In genomic region chr7:12494354-12495024, GRCh38 we compare ENCODE assay signal across 23 cellular contexts.
DNase-seq lines count a peak whose midpoint lies in the region; ATAC-seq, FAIRE-seq and TF ChIP-seq lines count a peak whose summit lies in the region.
"Had no signal": no experiment of that assay in that cellular context is flagged by ENCODE, and none has a peak within 500 bp of the region (broad histone marks: within the 10 kb centered on the region; RNA-seq: fewer than 3 reads in every experiment).

No MANE protein-coding gene starts in this region.

- no peaks in the 10 kb centered on the region for H3K27me3 ChIP-seq in DOHH2 (ENCODE audit: control insufficient read depth, low read length)
- H3K27me3 ChIP-seq: uterus had no signal

- ATAC-seq in stimulated activated naive CD8-positive, alpha-beta T cell treated with anti-CD3 and anti-CD28 coated beads, Interleukin-15, Interleukin-2, amounts not matched to agents 100 U/mL and 50 U/mL, for 24 hours, result no peak
- ATAC-seq in HG02759 (IDR thresholded peaks at IDR 0.05; ENCODE audit: unreplicated experiment), result no peak
- ATAC-seq: activated naive CD4-positive, alpha-beta T cell treated with anti-CD3 and anti-CD28 coated beads, Interleukin-2, amount 50 U/mL, for 72 hours; psoas muscle had no signal

- H3K4me3 ChIP-seq in DOHH2 (ENCODE audit: low read length) (no peak overlapping the region), fibroblast of mammary gland (ENCODE audit: control insufficient read depth, low read depth, low read length) (no peak overlapping the region)
- H3K4me3 ChIP-seq: coronary artery, psoas muscle, smooth muscle cell, uterus had no signal

- DNase-seq in HTR-8/SVneo (ENCODE audit: insufficient read length, low spot score) (no peak), OCI-M1 (lab: John Stamatoyannopoulos, UW) (peak; percentile 3), fibroblast of mammary gland (ENCODE audit: low read depth) (no peak), D721Med (ENCODE audit: insufficient read length, low spot score) (no peak), NCI-H2227 treated with DMSO at 0.1 percent for 48 hours (lab: John Stamatoyannopoulos, UW) (no peak)
- DNase-seq in stimulated activated naive CD8-positive, alpha-beta T cell treated with anti-CD3 and anti-CD28 coated beads, Interleukin-15, Interleukin-2, amounts not matched to agents 100 U/mL and 50 U/mL, for 24 hours, result no peak
- DNase-seq: activated T-cell treated with anti-CD3 and anti-CD28 coated beads, Interleukin-2, amount 50 U/mL, for 24 hours; COR-L47; foreskin fibroblast; hippocampal formation; nephron progenitor cell; psoas muscle; SHP77 treated with DMSO at 0.1 percent for 48 hours; stimulated activated CD4-positive, alpha-beta T cell treated with anti-CD3 and anti-CD28 coated beads, Interleukin-4, amount 100 ng/mL, for 24 hours; substantia nigra; T-helper 1 cell; uterus had no signal

- H3K9me3 ChIP-seq in DOHH2 (ENCODE audit: control insufficient read depth, insufficient read depth, low read length), result no peaks in the 10 kb centered on the region
- H3K9me3 ChIP-seq: psoas muscle, uterus had no signal

- H3K79me2 ChIP-seq in DOHH2 (ENCODE audit: control insufficient read depth, low read length), result no peaks in the 10 kb centered on the region

- H3K9me2 ChIP-seq in DOHH2 (replicated peaks; ENCODE audit: control insufficient read depth, low read length), result no peaks in the 10 kb centered on the region

- H3F3A ChIP-seq in DOHH2 (ENCODE audit: control insufficient read depth, insufficient read depth), result no peaks in the 10 kb centered on the region

- FAIRE-seq in HTR-8/SVneo (lab: Jason Lieb, UNC), result peak; percentile 9
- no peak for FAIRE-seq in D721Med (lab: Jason Lieb, UNC)
- FAIRE-seq: G401.6 had no signal

- TF ChIP-seq CTCF in DOHH2 (IDR thresholded peaks at IDR 0.05; ENCODE audit: low read depth, low read length, poor library complexity, severe bottlenecking) (peak; percentile 33), fibroblast of mammary gland (conservative IDR thresholded peaks at IDR 0.05; ENCODE audit: control insufficient read depth, insufficient read depth, low read depth, low read length) (peak; percentile 17), D721Med (IDR thresholded peaks at IDR 0.05; ENCODE audit: insufficient read depth, missing control alignments) (no peak)

- H3K4me1 ChIP-seq in DOHH2 (ENCODE audit: control insufficient read depth, low read length), result no peaks in the 10 kb centered on the region
- H3K4me1 ChIP-seq: psoas muscle, uterus had no signal

- no peaks in the 10 kb centered on the region for H3K36me3 ChIP-seq in DOHH2 (ENCODE audit: control insufficient read depth, low read length)
- H3K36me3 ChIP-seq: uterus had no signal

- H3K27ac ChIP-seq in DOHH2 (ENCODE audit: low read depth, low read length), result no peak overlapping the region
- H3K27ac ChIP-seq: coronary artery, psoas muscle, uterus had no signal

- H3K4me2 ChIP-seq in DOHH2 (ENCODE audit: low read length), result no peak overlapping the region
- H3K4me2 ChIP-seq: smooth muscle cell had no signal

- H4K20me1 ChIP-seq in DOHH2 (ENCODE audit: control insufficient read depth, insufficient read depth, low read depth, low read length), result no peaks in the 10 kb centered on the region
